In the genomic region with DNA sequence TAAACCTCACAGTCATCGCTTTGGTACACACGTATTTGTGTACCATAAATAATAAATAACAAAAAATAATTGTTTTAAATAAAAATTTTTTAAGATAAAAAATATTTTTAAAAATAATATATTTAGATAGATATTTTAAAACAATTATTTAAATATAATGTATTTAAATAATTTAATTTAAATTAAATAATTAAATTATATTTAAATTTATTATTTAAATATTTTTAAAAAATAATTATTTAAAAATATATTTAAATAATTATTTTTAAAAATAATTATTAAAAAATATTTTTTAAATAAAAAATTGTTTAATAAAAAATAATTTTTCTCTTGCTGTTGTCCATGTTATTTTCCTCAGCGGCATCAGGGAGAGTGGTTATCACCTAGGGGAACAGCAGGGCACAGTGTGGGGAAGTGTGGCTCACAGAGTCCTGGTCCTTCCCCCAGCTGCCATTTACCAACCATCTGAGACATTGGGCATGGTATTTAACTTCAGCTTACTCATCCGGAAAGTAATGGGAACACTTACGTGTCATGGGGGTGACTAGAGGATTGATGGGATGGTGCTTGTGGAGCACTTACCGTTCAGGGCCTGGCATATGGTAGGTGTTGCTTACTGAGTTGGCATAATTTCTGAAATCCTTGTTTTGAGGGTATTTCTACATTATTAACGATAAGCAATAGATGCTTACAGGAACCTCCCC, we compare ENCODE assay signal across 17 cellular contexts.
DNase-seq lines count a peak whose midpoint lies in the region; ATAC-seq, FAIRE-seq and TF ChIP-seq lines count a peak whose summit lies in the region.
"Had no signal": no experiment of that assay in that cellular context is flagged by ENCODE, and none has a peak within 500 bp of the region (broad histone marks: within the 10 kb centered on the region; RNA-seq: fewer than 3 reads in every experiment).

No MANE protein-coding gene starts in this region.

- peaks cover 68% of the 10 kb centered on the region for H3K4me1 ChIP-seq in GM23248 (ENCODE audit: insufficient read depth)
- no peaks in the 10 kb centered on the region for H3K4me1 ChIP-seq in kidney (ENCODE audit: control insufficient read depth in 1 of 2, insufficient read depth in 1 of 2, low read depth in 1 of 2, low read length in 2 of 2)

- CTCF ChIA-PET in T-cell (lab: Charles Lee) = no interaction called here

- no peaks in the 10 kb centered on the region for H4K20me1 ChIP-seq in GM23248 (ENCODE audit: insufficient read depth)

- no peak overlapping the region for H3K4me3 ChIP-seq in GM23248
- no peak overlapping the region for H3K4me3 ChIP-seq in kidney (ENCODE audit: low read length in 2 of 2)
- H3K4me3 ChIP-seq: lung, PC-9, tibial artery had no signal

- no peak overlapping the region for H3K4me2 ChIP-seq in GM23248 (ENCODE audit: unreplicated experiment)

- DNase-seq in GM23248 (peak; percentile 89), RPMI7951 (ENCODE audit: low read depth) (peak; percentile 86), kidney (no peak), T-cell (no peak), amniotic stem cell (lab: John Stamatoyannopoulos, UW) (no peak), head of caudate nucleus (no peak)
- no peak for DNase-seq in activated CD4-positive, alpha-beta T cell treated with anti-CD3 and anti-CD28 coated beads, Interleukin-2, amount 50 U/mL, for 48 hours
- DNase-seq: activated naive CD4-positive, alpha-beta T cell; dermis blood vessel endothelial cell; NCI-H1436 treated with DMSO at 0.1 percent for 48 hours; PC-9; stimulated activated CD4-positive, alpha-beta T cell treated with anti-CD3 and anti-CD28 coated beads, Interleukin-1b, Interleukin-23, amount 100 ng/mL, for 48 hours; stimulated activated CD8-positive, alpha-beta memory T cell treated with anti-CD3 and anti-CD28 coated beads, Interleukin-4, amount 100 ng/mL, for 48 hours; tibial artery had no signal

- no peak overlapping the region for H3K4me3 Mint-ChIP-seq in T-cell
- H3K4me3 Mint-ChIP-seq: natural killer cell treated with Interleukin-12 subunit alpha and Interleukin-12 subunit beta and Interleukin-15 and Interleukin-18, amount 100 ng/mL, for 72 hours had no signal

- POLR2A ChIA-PET in T-cell (lab: Charles Lee) = interaction anchor here in 1 of 2 donors (0.5 kb wide), 1 partner anchor 426 kb away, joined by 4 read pairs; no protein-coding TSS in a partner anchor

- no peak for ATAC-seq in T-cell (replicated peaks in 1 of 4)
- ATAC-seq: natural killer cell treated with Interleukin-12 subunit alpha and Interleukin-12 subunit beta and Interleukin-15 and Interleukin-18, amount 100 ng/mL, for 72 hours had no signal

- H3K27ac ChIP-seq in GM23248 = peak overlapping the region; percentile 93
- H3K27ac ChIP-seq in kidney (ENCODE audit: low read depth in 2 of 2, low read length in 2 of 2) = no peak overlapping the region
- H3K27ac ChIP-seq: PC-9 had no signal

- H3K9me3 Mint-ChIP-seq in T-cell = no peaks in the 10 kb centered on the region
- H3K9me3 Mint-ChIP-seq: natural killer cell treated with Interleukin-12 subunit alpha and Interleukin-12 subunit beta and Interleukin-15 and Interleukin-18, amount 100 ng/mL, for 72 hours had no signal

- TF ChIP-seq CTCF in kidney (IDR thresholded peaks at IDR 0.05; ENCODE audit: borderline replicate concordance, extremely low read depth, insufficient read depth) = no peak

- intact Hi-C loops in kidney (cut with DNase I) (no loop called here), head of caudate nucleus (cut with DNase I) (no loop called here)

- H3K4me1 Mint-ChIP-seq in T-cell = no peaks in the 10 kb centered on the region

- H3K27me3 Mint-ChIP-seq in T-cell = peaks cover 0 to 6% of the 10 kb centered on the region in 2 donors

- H3K9me3 ChIP-seq in GM23248 (ENCODE audit: low read depth) = no peaks in the 10 kb centered on the region
- no peaks in the 10 kb centered on the region for H3K9me3 ChIP-seq in kidney (ENCODE audit: control insufficient read depth in 1 of 2, low read length in 2 of 2)
- H3K9me3 ChIP-seq: tibial artery had no signal

- H3K9me2 ChIP-seq in GM23248 (ENCODE audit: insufficient read depth) = no peaks in the 10 kb centered on the region

- H3K27me3 ChIP-seq in GM23248 (replicated peaks; ENCODE audit: insufficient read depth) = no peaks in the 10 kb centered on the region
- H3K27me3 ChIP-seq: tibial artery had no signal

- 46 to 48% methylated on average over 7 of the region's 7 CpGs for WGBS in GM23248 (ENCODE audit: low coverage in 1 of 2, low lambda C conversion rate in 2 of 2, missing lambda C conversion rate in 2 of 2), 2 experiments

- H3K36me3 Mint-ChIP-seq in T-cell = no peaks in the 10 kb centered on the region
- H3K36me3 Mint-ChIP-seq: natural killer cell treated with Interleukin-12 subunit alpha and Interleukin-12 subunit beta and Interleukin-15 and Interleukin-18, amount 100 ng/mL, for 72 hours had no signal

- H2AFZ ChIP-seq in GM23248 = no peak overlapping the region
- H2AFZ ChIP-seq: PC-9 had no signal

- peaks cover 54% of the 10 kb centered on the region for H3F3A ChIP-seq in GM23248 (ENCODE audit: insufficient read depth)

- no peak overlapping the region for H3K27ac Mint-ChIP-seq in T-cell
- H3K27ac Mint-ChIP-seq: natural killer cell treated with Interleukin-12 subunit alpha and Interleukin-12 subunit beta and Interleukin-15 and Interleukin-18, amount 100 ng/mL, for 72 hours had no signal

- H3K9ac ChIP-seq in GM23248 (0 out of 2 replicates have a peak overlapping the region, but pooled peaks have one; percentile 16), kidney (ENCODE audit: low read length in 2 of 2) (no peak overlapping the region)

- peak; percentile 100 for FAIRE-seq in A204.1 (lab: Jason Lieb, UNC)
- FAIRE-seq in kidney (lab: Jason Lieb, UNC) = peak; percentile 99

- in situ Hi-C loops in GM23248 (cut with MboI) = no loop called here

- no peaks in the 10 kb centered on the region for H3K79me2 ChIP-seq in GM23248 (ENCODE audit: insufficient read depth)

- no peaks in the 10 kb centered on the region for H3K36me3 ChIP-seq in GM23248 (ENCODE audit: low read depth)
- no peaks in the 10 kb centered on the region for H3K36me3 ChIP-seq in kidney (ENCODE audit: control insufficient read depth in 1 of 2, insufficient read depth in 2 of 2, low read length in 2 of 2)
- H3K36me3 ChIP-seq: tibial artery had no signal

Comparison
In these comparisons a context has a peak if more than half of its experiments do, and no peak if none do; other contexts are left out.
1. DNase-seq: peak in GM23248 (single experiment) and RPMI7951 (single experiment); none in kidney (single experiment), T-cell (0 of 34), amniotic stem cell (single experiment), head of caudate nucleus (0 of 42) and activated CD4-positive, alpha-beta T cell treated with anti-CD3 and anti-CD28 coated beads, Interleukin-2, amount 50 U/mL, for 48 hours (0 of 2).